Comparison of ENCODE assay signal across 12 cellular contexts in genomic region chr6:165769884-165770283, GRCh38.
A peak's percentile ranks its signal among the peaks of the same experiment; 100 is the strongest.
DNase-seq lines count a peak whose midpoint lies in the region; ATAC-seq and TF ChIP-seq lines count a peak whose summit lies in the region.
"Had no signal": no experiment of that assay in that cellular context is flagged by ENCODE, and none has a peak within 500 bp of the region (broad histone marks: within the 10 kb centered on the region; RNA-seq: fewer than 3 reads in every experiment).

No MANE protein-coding gene starts in this region.

- H3K36me3 ChIP-seq in left lung, result no peaks in the 10 kb centered on the region
- H3K36me3 ChIP-seq: BLaER1 had no signal

- no peaks in the 10 kb centered on the region for H3K9me3 ChIP-seq in left lung
- H3K9me3 ChIP-seq: BLaER1 had no signal

- no peaks in the 10 kb centered on the region for H3K27me3 ChIP-seq in left lung
- H3K27me3 ChIP-seq: BLaER1 had no signal

- H3K27me3 Mint-ChIP-seq in natural killer cell (ENCODE audit: low read depth in 2 of 2), result peaks cover 5 to 45% of the 10 kb centered on the region in 2 donors

- no peak overlapping the region for H3K27ac Mint-ChIP-seq in natural killer cell
- H3K27ac Mint-ChIP-seq: CD8-positive, alpha-beta T cell had no signal

- no peak overlapping the region for H3K27ac ChIP-seq in left lung
- H3K27ac ChIP-seq: 22Rv1, BLaER1 had no signal

- intact Hi-C loops in left lung (cut with DNase I) (no loop called here), natural killer cell (cut with micrococcal nuclease) (no loop called here)

- peak; percentile 59 for DNase-seq in DMS53 (lab: John Stamatoyannopoulos, UW)
- no peak for DNase-seq in DMS53 treated with DMSO at 0.1 percent for 48 hours (lab: John Stamatoyannopoulos, UW; ENCODE audit: unreplicated experiment)
- peak; percentile 19 for DNase-seq in dermis blood vessel endothelial cell
- no peak for DNase-seq in left lung
- no peak for DNase-seq in NCI-H2227 treated with DMSO at 0.1 percent for 48 hours (lab: John Stamatoyannopoulos, UW)
- no peak for DNase-seq in natural killer cell
- DNase-seq: Calu3; CD8-positive, alpha-beta T cell; GOT3 had no signal

- no peak overlapping the region for H3K4me3 Mint-ChIP-seq in natural killer cell
- H3K4me3 Mint-ChIP-seq: CD8-positive, alpha-beta T cell had no signal

- no peaks in the 10 kb centered on the region for H3K36me3 Mint-ChIP-seq in natural killer cell
- H3K36me3 Mint-ChIP-seq: CD8-positive, alpha-beta T cell had no signal

- H3K4me1 ChIP-seq in left lung, result peaks cover 5 to 17% of the 10 kb centered on the region in 2 donors

- H3K4me1 Mint-ChIP-seq in natural killer cell, result no peaks in the 10 kb centered on the region

- H3K9me3 Mint-ChIP-seq in natural killer cell, result peaks cover 2% of the 10 kb centered on the region in 2 donors
- H3K9me3 Mint-ChIP-seq: CD8-positive, alpha-beta T cell had no signal

- peak; percentile 64 for ATAC-seq in left lung
- no peak for ATAC-seq in natural killer cell
- no peak for ATAC-seq in GM18909 (IDR thresholded peaks at IDR 0.05; ENCODE audit: poor library complexity, unreplicated experiment)
- ATAC-seq: CD8-positive, alpha-beta T cell had no signal

- TF ChIP-seq CTCF in left lung (IDR thresholded peaks at IDR 0.05) (no peak), natural killer cell (IDR thresholded peaks at IDR 0.05) (no peak)

- H3K4me3 ChIP-seq in left lung, result no peak overlapping the region
- H3K4me3 ChIP-seq: BLaER1 had no signal

Comparison
In these comparisons a context has a peak if more than half of its experiments do, and no peak if none do; other contexts are left out.
1. DNase-seq: peak in DMS53 (single experiment) and dermis blood vessel endothelial cell (single experiment); none in DMS53 treated with DMSO at 0.1 percent for 48 hours (single experiment), left lung (0 of 2), NCI-H2227 treated with DMSO at 0.1 percent for 48 hours (single experiment) and natural killer cell (single experiment).